ENCODE assay signal across 18 cellular contexts in genomic region chr13:106797081-106797640, GRCh38.
"Had no signal": no experiment of that assay in that cellular context is flagged by ENCODE, and none has a peak within 500 bp of the region (broad histone marks: within the 10 kb centered on the region; RNA-seq: fewer than 3 reads in every experiment).

No MANE protein-coding gene starts in this region.

- H3K36me3 ChIP-seq: colonic mucosa, gastrocnemius medialis, heart left ventricle had no signal

- H3K9me3 ChIP-seq: body of pancreas, colonic mucosa, gastrocnemius medialis, heart left ventricle had no signal

- H3K9me3 Mint-ChIP-seq: activated B cell treated with CpG ODN at 0.5 μM for 24 hours; activated CD4-positive, alpha-beta T cell treated with anti-CD3 and anti-CD28 coated beads, Interleukin-2, amount 10 ng/mL, durations not matched to agents 24 days and 14 days; activated CD8-positive, alpha-beta T cell treated with anti-CD3 and anti-CD28 coated beads for 36 hours; activated naive CD8-positive, alpha-beta T cell treated with anti-CD3 and anti-CD28 coated beads, Interleukin-2, amount 10 ng/mL, durations not matched to agents 7 days and 5 days; activated T-cell treated with anti-CD3 and anti-CD28 coated beads, Interleukin-2, amount 50 U/mL, for 24 hours; activated T-helper 2 cell treated with anti-CD3 and anti-CD28 coated beads, Interferon-gamma antibody, Interleukin-2, Interleukin-4, amounts not matched to agents 10 μg/mL and 5 μg/mL and 100 μg/mL, durations not matched to agents 14 hours and 24 hours and 36 hours had no signal

- H3K27ac Mint-ChIP-seq: activated B cell treated with CpG ODN at 0.5 μM for 24 hours; activated CD4-positive, alpha-beta T cell treated with anti-CD3 and anti-CD28 coated beads, Interleukin-2, amount 10 ng/mL, durations not matched to agents 24 days and 14 days; activated CD8-positive, alpha-beta T cell treated with anti-CD3 and anti-CD28 coated beads for 36 hours; activated naive CD8-positive, alpha-beta T cell treated with anti-CD3 and anti-CD28 coated beads, Interleukin-2, amount 10 ng/mL, durations not matched to agents 7 days and 5 days; activated T-cell treated with anti-CD3 and anti-CD28 coated beads, Interleukin-2, amount 50 U/mL, for 24 hours; activated T-helper 2 cell treated with anti-CD3 and anti-CD28 coated beads, Interferon-gamma antibody, Interleukin-2, Interleukin-4, amounts not matched to agents 10 μg/mL and 5 μg/mL and 100 μg/mL, durations not matched to agents 14 hours and 24 hours and 36 hours; naive thymus-derived CD8-positive, alpha-beta T cell; T-cell had no signal

- H3K27ac ChIP-seq: body of pancreas, colonic mucosa, gastrocnemius medialis, heart left ventricle had no signal

- H3K27me3 ChIP-seq: colonic mucosa, gastrocnemius medialis had no signal

- H3K27me3 Mint-ChIP-seq: activated B cell treated with CpG ODN at 0.5 μM for 24 hours; activated naive CD8-positive, alpha-beta T cell treated with anti-CD3 and anti-CD28 coated beads, Interleukin-2, amount 10 ng/mL, durations not matched to agents 7 days and 5 days had no signal

- H3K4me3 ChIP-seq: body of pancreas, colonic mucosa, gastrocnemius medialis had no signal

- H3K36me3 Mint-ChIP-seq: activated naive CD8-positive, alpha-beta T cell treated with anti-CD3 and anti-CD28 coated beads, Interleukin-2, amount 10 ng/mL, durations not matched to agents 7 days and 5 days; naive thymus-derived CD8-positive, alpha-beta T cell; T-cell had no signal

- H3K4me1 ChIP-seq: body of pancreas, colonic mucosa, gastrocnemius medialis had no signal

- H3K4me3 Mint-ChIP-seq: activated CD8-positive, alpha-beta T cell treated with anti-CD3 and anti-CD28 coated beads for 36 hours; activated T-cell treated with anti-CD3 and anti-CD28 coated beads, Interleukin-2, amount 50 U/mL, for 24 hours had no signal

- H3K4me1 Mint-ChIP-seq: activated CD4-positive, alpha-beta T cell treated with anti-CD3 and anti-CD28 coated beads, Interleukin-2, amount 10 ng/mL, durations not matched to agents 24 days and 14 days had no signal

- DNase-seq: activated B cell treated with CpG ODN at 0.5 μM for 24 hours; activated CD4-positive, alpha-beta T cell treated with anti-CD3 and anti-CD28 coated beads, Interleukin-2, amount 10 ng/mL, durations not matched to agents 24 days and 14 days; activated CD8-positive, alpha-beta T cell treated with anti-CD3 and anti-CD28 coated beads for 36 hours; activated naive CD4-positive, alpha-beta T cell treated with Interleukin-2 at 50 U/mL for 16 hours; activated naive CD8-positive, alpha-beta T cell treated with anti-CD3 and anti-CD28 coated beads, Interleukin-2, amount 10 ng/mL, durations not matched to agents 7 days and 5 days; activated T-cell treated with anti-CD3 and anti-CD28 coated beads, Interleukin-2, amount 50 U/mL, for 24 hours; amygdala; body of pancreas; caudate nucleus; colonic mucosa; gastrocnemius medialis; heart left ventricle; naive thymus-derived CD8-positive, alpha-beta T cell; occipital lobe; stimulated activated naive CD4-positive, alpha-beta T cell; T-cell had no signal

- ATAC-seq: activated CD8-positive, alpha-beta T cell treated with anti-CD3 and anti-CD28 coated beads for 36 hours; body of pancreas; esophagus mucosa; gastrocnemius medialis; heart left ventricle; naive thymus-derived CD8-positive, alpha-beta T cell; T-cell had no signal
